In the genomic region with DNA sequence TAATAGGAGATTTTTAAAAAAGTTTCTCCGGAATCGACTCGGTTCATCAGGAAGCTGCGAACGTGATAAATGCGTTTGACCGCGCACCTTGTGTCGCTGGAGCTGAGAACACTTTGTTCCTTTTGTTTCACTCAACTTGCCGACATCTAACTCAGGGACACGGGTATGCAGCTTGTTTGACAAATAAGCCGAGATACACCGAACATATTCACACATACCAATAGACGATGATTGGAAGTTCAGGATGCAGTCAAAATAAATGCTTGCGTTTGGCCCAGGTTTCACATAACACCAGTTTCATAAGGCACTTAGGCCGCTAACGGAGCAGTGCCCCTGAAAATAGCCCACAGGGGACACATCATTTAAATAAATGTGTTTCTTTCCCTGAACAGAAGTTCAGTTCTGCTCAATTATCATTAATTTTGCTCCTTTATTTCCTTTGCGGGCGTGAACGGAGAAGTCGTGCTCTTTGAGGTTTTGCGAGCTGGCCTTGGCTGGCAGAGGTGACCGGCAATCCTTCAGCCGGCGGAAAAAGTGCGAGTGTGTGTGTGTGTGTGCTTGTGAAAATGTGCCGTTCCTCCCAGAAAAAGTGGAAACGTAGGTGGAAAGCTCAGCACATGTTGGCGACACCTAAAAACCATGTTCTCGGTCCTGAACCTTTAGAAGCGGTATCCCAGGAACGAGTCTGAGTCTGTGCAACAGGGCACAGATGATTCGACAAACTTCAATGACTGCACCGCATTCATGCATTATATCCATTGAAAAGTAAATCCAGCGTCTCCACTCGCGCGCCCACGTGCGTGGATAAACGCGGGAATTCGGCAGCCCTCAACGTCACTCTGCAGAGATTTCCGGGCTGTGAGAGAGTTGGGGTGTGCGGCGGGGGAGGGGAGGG, we compare ENCODE assay signal across 8 cellular contexts. TPM values are rescaled to one million over a fixed set of nuclear protein-coding genes. Genes with fewer than 3 reads are reported as not detected.
DNase-seq lines count a peak whose midpoint lies in the region; ATAC-seq and TF ChIP-seq lines count a peak whose summit lies in the region.

No MANE protein-coding gene starts in this region.

- H3K9me3 ChIP-seq in SK-N-SH (no peaks in the 10 kb centered on the region), iPS-20b (ENCODE audit: insufficient read depth, low read depth, low read length) (no peaks in the 10 kb centered on the region), stomach smooth muscle (ENCODE audit: control insufficient read depth in 2 of 2, low read length in 2 of 2) (no peaks in the 10 kb centered on the region)

- WGBS in SK-N-SH (ENCODE audit: low lambda C conversion rate): 83% methylated on average over 47 of the region's 47 CpGs

- no peak overlapping the region for H2AFZ ChIP-seq in SK-N-SH (ENCODE audit: low read depth)

- POLR2A ChIA-PET in SK-N-SH (lab: Yijun Ruan, JAX): no interaction called here

- H3K9ac ChIP-seq in SK-N-SH: no peak overlapping the region
- no peak overlapping the region; the same call in 1 of the 2 replicates for H3K9ac ChIP-seq in iPS-20b (ENCODE audit: low read depth, low read length)
- H3K9ac ChIP-seq in stomach smooth muscle (ENCODE audit: low read length in 2 of 2): no peak overlapping the region

- H4K20me1 ChIP-seq in SK-N-SH (ENCODE audit: insufficient read depth): no peaks in the 10 kb centered on the region

- H3K27ac ChIP-seq in SK-N-SH (ENCODE audit: low read depth in 2 of 2, low read length in 1 of 2): no peak overlapping the region
- peak overlapping the region; percentile 71 for H3K27ac ChIP-seq in VCaP
- H3K27ac ChIP-seq in iPS-20b (ENCODE audit: low read length): no peak overlapping the region
- H3K27ac ChIP-seq in stomach smooth muscle (ENCODE audit: low read length): no peak overlapping the region

- TF ChIP-seq RAD21 in SK-N-SH (IDR thresholded peaks at IDR 0.05; ENCODE audit: low read length): no peak

- DNase-seq in SK-N-SH (no peak), NCI-H1694 (lab: John Stamatoyannopoulos, UW) (no peak), HuH-7 (ENCODE audit: low spot score) (no peak)

- TF ChIP-seq EP300 in SK-N-SH (IDR thresholded peaks at IDR 0.05; ENCODE audit: borderline replicate concordance in 1 of 2, low read depth in 1 of 2, low read length in 1 of 2): no peak

- TF ChIP-seq CTCF in SK-N-SH (IDR thresholded peaks at IDR 0.05) (no peak), VCaP (conservative IDR thresholded peaks at IDR 0.05) (no peak)

- H3K27me3 ChIP-seq in SK-N-SH (ENCODE audit: insufficient read depth) (peaks cover 23% of the 10 kb centered on the region), iPS-20b (ENCODE audit: insufficient read depth, low read length) (peaks cover 73% of the 10 kb centered on the region), stomach smooth muscle (ENCODE audit: control insufficient read depth in 1 of 2, insufficient read depth in 2 of 2, low read length in 2 of 2) (peaks cover 29 to 48% of the 10 kb centered on the region in 2 donors)

- H3K4me1 ChIP-seq in SK-N-SH (ENCODE audit: control insufficient read depth in 1 of 2, insufficient read depth in 2 of 2, low read depth in 1 of 2, low read length in 1 of 2) (peaks cover 0 to 23% of the 10 kb centered on the region in 2 experiments; a peak in 2 of 4 replicates), iPS-20b (ENCODE audit: insufficient read depth, low read length) (peaks cover 13% of the 10 kb centered on the region; the same call in 1 of the 2 replicates), stomach smooth muscle (ENCODE audit: control insufficient read depth, insufficient read depth, low read length) (peaks cover 16% of the 10 kb centered on the region)

- peak overlapping the region; percentile 78; the same call in 1 of the 2 replicates for H3K4me2 ChIP-seq in SK-N-SH

- no peaks in the 10 kb centered on the region for H3K9me2 ChIP-seq in SK-N-SH

- no peaks in the 10 kb centered on the region for H3F3A ChIP-seq in SK-N-SH (replicated peaks; ENCODE audit: insufficient read depth)

- CTCF ChIA-PET in SK-N-SH (lab: Yijun Ruan, JAX): interaction anchor here (0.7 to 8.5 kb wide), 7 partner anchors 8 to 122 kb away, joined by 3 to 53 read pairs (median 3); no protein-coding TSS in a partner anchor

- H3K4me3 ChIP-seq in SK-N-SH (ENCODE audit: low read depth in 2 of 2, low read length in 1 of 2): peak overlapping the region in 1 of 2 experiments; percentile 60; a peak in 2 of 4 replicates
- H3K4me3 ChIP-seq in iPS-20b (ENCODE audit: low read length): peak overlapping the region; percentile 73
- peak overlapping the region; percentile 40 to 74 for H3K4me3 ChIP-seq in stomach smooth muscle (ENCODE audit: low read length in 2 of 2)

- no peaks in the 10 kb centered on the region for H3K79me2 ChIP-seq in SK-N-SH (ENCODE audit: insufficient read depth)

- H3K36me3 ChIP-seq in SK-N-SH (replicated peaks in 1 of 2; ENCODE audit: control insufficient read depth in 1 of 2, insufficient read depth in 2 of 2, low read length in 1 of 2): no peaks in the 10 kb centered on the region
- no peaks in the 10 kb centered on the region for H3K36me3 ChIP-seq in iPS-20b (ENCODE audit: insufficient read depth, low read depth, low read length)
- no peaks in the 10 kb centered on the region for H3K36me3 ChIP-seq in stomach smooth muscle (ENCODE audit: control insufficient read depth in 2 of 2, insufficient read depth in 2 of 2, low read length in 2 of 2)

- no peak for ATAC-seq in SK-N-SH treated with all-trans-retinoic acid at 6 μM for 48 hours
- ATAC-seq in HG03045 (IDR thresholded peaks at IDR 0.05; ENCODE audit: unreplicated experiment): no peak

TF ChIP-seq in SK-N-SH, 30 proteins besides CTCF, POLR2A, EP300 and RAD21 (continues in another document):
- TF ChIP-seq, protein P1, sequence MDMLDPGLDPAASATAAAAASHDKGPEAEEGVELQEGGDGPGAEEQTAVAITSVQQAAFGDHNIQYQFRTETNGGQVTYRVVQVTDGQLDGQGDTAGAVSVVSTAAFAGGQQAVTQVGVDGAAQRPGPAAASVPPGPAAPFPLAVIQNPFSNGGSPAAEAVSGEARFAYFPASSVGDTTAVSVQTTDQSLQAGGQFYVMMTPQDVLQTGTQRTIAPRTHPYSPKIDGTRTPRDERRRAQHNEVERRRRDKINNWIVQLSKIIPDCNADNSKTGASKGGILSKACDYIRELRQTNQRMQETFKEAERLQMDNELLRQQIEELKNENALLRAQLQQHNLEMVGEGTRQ (IDR thresholded peaks at IDR 0.05; ENCODE audit: borderline replicate concordance, low read depth, low read length): no peak
- TF ChIP-seq ELF1 (IDR thresholded peaks at IDR 0.05): no peak
- TF ChIP-seq RXRA (IDR thresholded peaks at IDR 0.05; ENCODE audit: borderline replicate concordance, low read depth): no peak
- TF ChIP-seq, protein P2, sequence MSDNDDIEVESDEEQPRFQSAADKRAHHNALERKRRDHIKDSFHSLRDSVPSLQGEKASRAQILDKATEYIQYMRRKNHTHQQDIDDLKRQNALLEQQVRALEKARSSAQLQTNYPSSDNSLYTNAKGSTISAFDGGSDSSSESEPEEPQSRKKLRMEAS (IDR thresholded peaks at IDR 0.05; ENCODE audit: low read depth): no peak

TF ChIP-seq in SK-N-SH treated with all-trans-retinoic acid at 6 μM for 48 hours, 23 proteins besides CTCF, POLR2A, EP300 and RAD21:
- no peak for TF ChIP-seq ESRRG (CRISPR knock-in tag; IDR thresholded peaks at IDR 0.05)
- no peak for TF ChIP-seq ZC3H10 (CRISPR knock-in tag; IDR thresholded peaks at IDR 0.05)
- TF ChIP-seq, protein P3, sequence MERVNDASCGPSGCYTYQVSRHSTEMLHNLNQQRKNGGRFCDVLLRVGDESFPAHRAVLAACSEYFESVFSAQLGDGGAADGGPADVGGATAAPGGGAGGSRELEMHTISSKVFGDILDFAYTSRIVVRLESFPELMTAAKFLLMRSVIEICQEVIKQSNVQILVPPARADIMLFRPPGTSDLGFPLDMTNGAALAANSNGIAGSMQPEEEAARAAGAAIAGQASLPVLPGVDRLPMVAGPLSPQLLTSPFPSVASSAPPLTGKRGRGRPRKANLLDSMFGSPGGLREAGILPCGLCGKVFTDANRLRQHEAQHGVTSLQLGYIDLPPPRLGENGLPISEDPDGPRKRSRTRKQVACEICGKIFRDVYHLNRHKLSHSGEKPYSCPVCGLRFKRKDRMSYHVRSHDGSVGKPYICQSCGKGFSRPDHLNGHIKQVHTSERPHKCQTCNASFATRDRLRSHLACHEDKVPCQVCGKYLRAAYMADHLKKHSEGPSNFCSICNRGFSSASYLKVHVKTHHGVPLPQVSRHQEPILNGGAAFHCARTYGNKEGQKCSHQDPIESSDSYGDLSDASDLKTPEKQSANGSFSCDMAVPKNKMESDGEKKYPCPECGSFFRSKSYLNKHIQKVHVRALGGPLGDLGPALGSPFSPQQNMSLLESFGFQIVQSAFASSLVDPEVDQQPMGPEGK (CRISPR knock-in tag; IDR thresholded peaks at IDR 0.05; ENCODE audit: borderline replicate concordance): no peak
- TF ChIP-seq, protein P4, sequence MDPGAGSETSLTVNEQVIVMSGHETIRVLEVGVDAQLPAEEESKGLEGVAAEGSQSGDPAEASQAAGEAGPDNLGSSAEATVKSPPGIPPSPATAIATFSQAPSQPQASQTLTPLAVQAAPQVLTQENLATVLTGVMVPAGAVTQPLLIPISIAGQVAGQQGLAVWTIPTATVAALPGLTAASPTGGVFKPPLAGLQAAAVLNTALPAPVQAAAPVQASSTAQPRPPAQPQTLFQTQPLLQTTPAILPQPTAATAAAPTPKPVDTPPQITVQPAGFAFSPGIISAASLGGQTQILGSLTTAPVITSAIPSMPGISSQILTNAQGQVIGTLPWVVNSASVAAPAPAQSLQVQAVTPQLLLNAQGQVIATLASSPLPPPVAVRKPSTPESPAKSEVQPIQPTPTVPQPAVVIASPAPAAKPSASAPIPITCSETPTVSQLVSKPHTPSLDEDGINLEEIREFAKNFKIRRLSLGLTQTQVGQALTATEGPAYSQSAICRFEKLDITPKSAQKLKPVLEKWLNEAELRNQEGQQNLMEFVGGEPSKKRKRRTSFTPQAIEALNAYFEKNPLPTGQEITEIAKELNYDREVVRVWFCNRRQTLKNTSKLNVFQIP (CRISPR knock-in tag; IDR thresholded peaks at IDR 0.05; ENCODE audit: borderline replicate concordance, low read depth): no peak
- TF ChIP-seq BACH2 (CRISPR knock-in tag; IDR thresholded peaks at IDR 0.05; ENCODE audit: borderline replicate concordance): no peak
- TF ChIP-seq ARNTL (CRISPR knock-in tag; IDR thresholded peaks at IDR 0.05; ENCODE audit: borderline replicate concordance, low read depth): no peak
- TF ChIP-seq SNAI2 (CRISPR knock-in tag; IDR thresholded peaks at IDR 0.05): no peak
- no peak for TF ChIP-seq ZNF8 (CRISPR knock-in tag; IDR thresholded peaks at IDR 0.05)
- no peak for TF ChIP-seq ZNF70 (CRISPR knock-in tag; IDR thresholded peaks at IDR 0.05)
- no peak for TF ChIP-seq ZFP30 (CRISPR knock-in tag; IDR thresholded peaks at IDR 0.05)

RNA-seq across cellular contexts. Expression of a gene that starts 0.7 kb away (rescaled TPM):
- polyA plus RNA-seq in SK-N-SH (2012; rRNA removed): 1.1 and 1.6 TPM in 2 replicates
- 1.3 and 1.9 TPM in 2 replicates for polyA plus RNA-seq in SK-N-SH (2012; cell fraction: cytosol; rRNA removed)
- 0.50 and 0.55 TPM in 2 replicates for polyA plus RNA-seq in SK-N-SH (2012; cell fraction: nucleus; rRNA removed)
